26 cellular contexts compared by ENCODE assay signal in the genomic region with DNA sequence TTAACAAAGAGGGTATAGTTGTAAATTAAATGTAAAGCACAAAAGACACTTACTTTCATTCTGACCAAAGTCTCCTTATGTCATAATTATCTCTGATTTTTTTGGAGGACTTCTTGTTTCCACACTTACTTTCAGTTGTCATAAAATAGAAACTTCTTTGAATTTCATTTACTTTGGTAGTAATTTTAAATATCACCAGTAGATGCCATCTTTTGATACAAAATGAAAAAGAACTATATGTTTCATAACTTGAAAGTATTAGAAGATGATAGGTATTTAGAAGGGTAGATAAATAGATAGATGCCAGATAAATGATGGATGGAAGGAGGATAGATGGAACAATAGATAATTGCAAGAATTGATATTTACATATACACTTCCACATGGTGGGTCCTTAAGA.
DNase-seq lines count a peak whose midpoint lies in the region; ATAC-seq and TF ChIP-seq lines count a peak whose summit lies in the region.
"Had no signal": no experiment of that assay in that cellular context is flagged by ENCODE, and none has a peak within 500 bp of the region (broad histone marks: within the 10 kb centered on the region; RNA-seq: fewer than 3 reads in every experiment).

No MANE protein-coding gene starts in this region.

- in situ Hi-C loops in mammary epithelial cell (cut with MboI; ENCODE audit: low sequenced_read_pairs in 2 of 2): no loop called here

- no peaks in the 10 kb centered on the region for H3K9me2 ChIP-seq in GM23338 (ENCODE audit: insufficient read depth)

- H3K79me2 ChIP-seq in mammary epithelial cell (ENCODE audit: insufficient read depth, low read length) (no peaks in the 10 kb centered on the region), GM23338 (replicated peaks; ENCODE audit: insufficient read depth) (no peaks in the 10 kb centered on the region)

- H3K9me3 ChIP-seq in mammary epithelial cell (replicated peaks; ENCODE audit: insufficient read depth, low read length) (no peaks in the 10 kb centered on the region), SK-N-MC (ENCODE audit: low read depth, low read length) (peaks cover 8% of the 10 kb centered on the region; the same call in 1 of the 2 replicates)
- no peaks in the 10 kb centered on the region for H3K9me3 ChIP-seq in naive thymus-derived CD4-positive, alpha-beta T cell (ENCODE audit: control insufficient read depth in 2 of 3, low read length in 3 of 3)
- H3K9me3 ChIP-seq: ovary, upper lobe of right lung had no signal

- H3K9me3 Mint-ChIP-seq in MCF 10A (ENCODE audit: unreplicated experiment): no peaks in the 10 kb centered on the region
- no peaks in the 10 kb centered on the region for H3K9me3 Mint-ChIP-seq in GM23338
- peaks cover 0 to 28% (median 5%) of the 10 kb centered on the region in 11 donors for H3K9me3 Mint-ChIP-seq in naive thymus-derived CD4-positive, alpha-beta T cell
- H3K9me3 Mint-ChIP-seq: activated naive CD8-positive, alpha-beta T cell treated with anti-CD3 and anti-CD28 coated beads, Interleukin-2, amount 10 ng/mL, durations not matched to agents 7 days and 5 days had no signal

- dilution Hi-C loops in mammary epithelial cell (cut with HindIII; ENCODE audit: low sequenced_read_pairs): no loop called here

- no peaks in the 10 kb centered on the region for H4K20me1 ChIP-seq in mammary epithelial cell (ENCODE audit: insufficient read depth, low read length)
- H4K20me1 ChIP-seq in GM23338 (replicated peaks; ENCODE audit: insufficient read depth): no peaks in the 10 kb centered on the region

- H2AFZ ChIP-seq in mammary epithelial cell (ENCODE audit: low read depth, low read length) (no peak overlapping the region), GM23338 (no peak overlapping the region)

- H3K4me1 ChIP-seq in mammary epithelial cell (ENCODE audit: insufficient read depth, low read length) (no peaks in the 10 kb centered on the region), GM23338 (ENCODE audit: insufficient read depth) (no peaks in the 10 kb centered on the region)
- H3K4me1 ChIP-seq in naive thymus-derived CD4-positive, alpha-beta T cell (ENCODE audit: control insufficient read depth in 2 of 2, insufficient read depth in 2 of 2, low read length in 2 of 2): no peaks in the 10 kb centered on the region
- H3K4me1 ChIP-seq: upper lobe of right lung had no signal

- DNase-seq in MCF 10A (ENCODE audit: unreplicated experiment) (no peak), mammary epithelial cell (no peak), NCI-H460 (ENCODE audit: extremely low read depth, low read depth) (peak; percentile 11), SK-N-MC (ENCODE audit: low read depth, low spot score) (peak; percentile 10), GM23338 (ENCODE audit: low spot score) (no peak), GM03348 (ENCODE audit: low spot score) (no peak)
- no peak for DNase-seq in activated CD4-positive, alpha-beta T cell treated with anti-CD3 and anti-CD28 coated beads, Interleukin-2, amount 50 U/mL, for 48 hours
- no peak for DNase-seq in naive thymus-derived CD4-positive, alpha-beta T cell
- DNase-seq: activated CD4-positive, CD25-positive, alpha-beta regulatory T cell treated with anti-CD3 and anti-CD28 coated beads, Interleukin-2, amount 50 U/mL, for 72 hours; activated CD8-positive, alpha-beta T cell treated with anti-CD3 and anti-CD28 coated beads for 36 hours; activated effector memory CD4-positive, alpha-beta T cell treated with Interleukin-2 at 50 U/mL for 16 hours; activated naive CD8-positive, alpha-beta T cell treated with anti-CD3 and anti-CD28 coated beads, Interleukin-2, amount 10 ng/mL, durations not matched to agents 7 days and 5 days; caudate nucleus; islet precursor cell; left ventricle myocardium superior; naive thymus-derived CD8-positive, alpha-beta T cell; NCI-H187; ovary; retina; RPMI8226; stimulated activated CD4-positive, alpha-beta T cell treated with anti-CD3 and anti-CD28 coated beads, Interleukin-2, amount 100 ng/mL, for 24 hours; substantia nigra; upper lobe of right lung had no signal

- POLR2A ChIA-PET in MCF 10A (lab: Yijun Ruan, JAX): no interaction called here
- POLR2A ChIA-PET in naive thymus-derived CD4-positive, alpha-beta T cell (lab: Charles Lee): no interaction called here

- intact Hi-C loops in MCF 10A (cut with micrococcal nuclease): loop anchor here (1.0 to 5.0 kb wide), 2 partner anchors 315 to 909 kb away; no protein-coding TSS in a partner anchor
- intact Hi-C loops in mammary epithelial cell (cut with micrococcal nuclease): no loop called here
- intact Hi-C loops in naive thymus-derived CD4-positive, alpha-beta T cell (cut with micrococcal nuclease): no loop called here

- TF ChIP-seq CTCF in MCF 10A (IDR thresholded peaks at IDR 0.05; ENCODE audit: unreplicated experiment): peak; percentile 25
- TF ChIP-seq CTCF in mammary epithelial cell (conservative IDR thresholded peaks at IDR 0.05 in 1 of 2, IDR thresholded peaks at IDR 0.05 in 1 of 2; ENCODE audit: extremely low read depth in 1 of 2, insufficient read depth in 1 of 2, low read depth in 1 of 2, low read length in 2 of 2): no peak
- TF ChIP-seq CTCF in GM23338 (conservative IDR thresholded peaks at IDR 0.05; ENCODE audit: low read depth in 2 of 2): no peak

- H3K9ac ChIP-seq in mammary epithelial cell (ENCODE audit: insufficient read depth, low read length): no peak overlapping the region
- peak overlapping the region; percentile 37 for H3K9ac ChIP-seq in SK-N-MC (ENCODE audit: insufficient read length)

- no peaks in the 10 kb centered on the region for H3K36me3 Mint-ChIP-seq in MCF 10A (ENCODE audit: insufficient read depth, unreplicated experiment)
- no peaks in the 10 kb centered on the region for H3K36me3 Mint-ChIP-seq in GM23338 (ENCODE audit: low read depth)
- H3K36me3 Mint-ChIP-seq in naive thymus-derived CD4-positive, alpha-beta T cell: no peaks in the 10 kb centered on the region
- H3K36me3 Mint-ChIP-seq: activated naive CD8-positive, alpha-beta T cell treated with anti-CD3 and anti-CD28 coated beads, Interleukin-2, amount 10 ng/mL, durations not matched to agents 7 days and 5 days; mesothelial cell of epicardium; naive thymus-derived CD8-positive, alpha-beta T cell had no signal

- no peak overlapping the region for H3K4me3 Mint-ChIP-seq in MCF 10A (ENCODE audit: unreplicated experiment)
- H3K4me3 Mint-ChIP-seq in GM23338: no peak overlapping the region
- H3K4me3 Mint-ChIP-seq in naive thymus-derived CD4-positive, alpha-beta T cell: no peak overlapping the region
- H3K4me3 Mint-ChIP-seq: activated CD8-positive, alpha-beta T cell treated with anti-CD3 and anti-CD28 coated beads for 36 hours; activated naive CD8-positive, alpha-beta T cell treated with anti-CD3 and anti-CD28 coated beads, Interleukin-2, amount 10 ng/mL, durations not matched to agents 7 days and 5 days; mesothelial cell of epicardium; naive thymus-derived CD8-positive, alpha-beta T cell had no signal

- H3K4me3 ChIP-seq in mammary epithelial cell (replicated peaks in 1 of 3; ENCODE audit: insufficient read depth in 1 of 3, low read depth in 2 of 3, low read length in 3 of 3) (no peak overlapping the region), SK-N-MC (no peak overlapping the region), GM23338 (no peak overlapping the region)
- no peak overlapping the region for H3K4me3 ChIP-seq in naive thymus-derived CD4-positive, alpha-beta T cell (ENCODE audit: low read length)
- H3K4me3 ChIP-seq: K562, ovary, smooth muscle cell, upper lobe of right lung had no signal

- BruUV-seq in MCF 10A (replicated peaks; lab: Mats Ljungman, UMichigan) (no TSS peak), mammary epithelial cell (replicated peaks; lab: Mats Ljungman, UMichigan) (no TSS peak)

- H3K27me3 ChIP-seq in mammary epithelial cell (ENCODE audit: insufficient read depth, low read length) (no peaks in the 10 kb centered on the region), GM23338 (ENCODE audit: insufficient read depth) (no peaks in the 10 kb centered on the region)
- no peaks in the 10 kb centered on the region for H3K27me3 ChIP-seq in naive thymus-derived CD4-positive, alpha-beta T cell (ENCODE audit: control insufficient read depth in 2 of 2, insufficient read depth in 2 of 2, low read length in 2 of 2)
- H3K27me3 ChIP-seq: ovary, upper lobe of right lung had no signal

- CTCF ChIA-PET in MCF 10A (lab: Yijun Ruan, JAX) (interaction anchor here (0.6 to 0.7 kb wide), 2 partner anchors 85 to 1296 kb away, joined by 3 read pairs; no protein-coding TSS in a partner anchor), mammary epithelial cell (lab: Charles Lee; ENCODE audit: low non-redundant PET) (no interaction called here)
- CTCF ChIA-PET in naive thymus-derived CD4-positive, alpha-beta T cell (lab: Charles Lee): no interaction called here

- H3K36me3 ChIP-seq in mammary epithelial cell (ENCODE audit: insufficient read depth, low read length) (no peaks in the 10 kb centered on the region), SK-N-MC (ENCODE audit: insufficient read depth, low read length) (peaks cover 5% of the 10 kb centered on the region; the same call in 1 of the 2 replicates), GM23338 (ENCODE audit: insufficient read depth) (no peaks in the 10 kb centered on the region)
- no peaks in the 10 kb centered on the region for H3K36me3 ChIP-seq in naive thymus-derived CD4-positive, alpha-beta T cell (ENCODE audit: control insufficient read depth in 2 of 3, insufficient read depth in 3 of 3, low read length in 3 of 3)
- H3K36me3 ChIP-seq: ovary, upper lobe of right lung had no signal

- no peaks in the 10 kb centered on the region for H3F3A ChIP-seq in GM23338 (replicated peaks; ENCODE audit: low read depth)

- H3K4me2 ChIP-seq in mammary epithelial cell (ENCODE audit: insufficient read depth, low read depth, low read length) (no peak overlapping the region), GM23338 (no peak overlapping the region)
- H3K4me2 ChIP-seq: smooth muscle cell had no signal

- peaks cover 6% of the 10 kb centered on the region for H3K4me1 Mint-ChIP-seq in MCF 10A (ENCODE audit: insufficient read depth, unreplicated experiment)
- H3K4me1 Mint-ChIP-seq in GM23338: no peaks in the 10 kb centered on the region
- no peaks in the 10 kb centered on the region for H3K4me1 Mint-ChIP-seq in naive thymus-derived CD4-positive, alpha-beta T cell
- H3K4me1 Mint-ChIP-seq: activated naive CD8-positive, alpha-beta T cell treated with anti-CD3 and anti-CD28 coated beads, Interleukin-2, amount 10 ng/mL, durations not matched to agents 7 days and 5 days; mesothelial cell of epicardium; naive thymus-derived CD8-positive, alpha-beta T cell had no signal

- H3K27ac Mint-ChIP-seq in MCF 10A (ENCODE audit: low read depth, unreplicated experiment): no peak overlapping the region
- H3K27ac Mint-ChIP-seq in GM23338: no peak overlapping the region
- H3K27ac Mint-ChIP-seq in naive thymus-derived CD4-positive, alpha-beta T cell: no peak overlapping the region
- H3K27ac Mint-ChIP-seq: activated CD8-positive, alpha-beta T cell treated with anti-CD3 and anti-CD28 coated beads for 36 hours; activated naive CD8-positive, alpha-beta T cell treated with anti-CD3 and anti-CD28 coated beads, Interleukin-2, amount 10 ng/mL, durations not matched to agents 7 days and 5 days; mesothelial cell of epicardium; naive thymus-derived CD8-positive, alpha-beta T cell had no signal

- ATAC-seq in GM23338: no peak
- ATAC-seq in naive thymus-derived CD4-positive, alpha-beta T cell: no peak
- ATAC-seq: activated CD8-positive, alpha-beta T cell treated with anti-CD3 and anti-CD28 coated beads for 36 hours; K562; left ventricle myocardium superior; naive thymus-derived CD8-positive, alpha-beta T cell; upper lobe of right lung had no signal

- H3K27ac ChIP-seq in mammary epithelial cell (ENCODE audit: insufficient read depth, low read depth, low read length): no peak overlapping the region
- H3K27ac ChIP-seq in SK-N-MC: peak overlapping the region; percentile 34
- H3K27ac ChIP-seq in GM23338 (ENCODE audit: low read depth): no peak overlapping the region
- no peak overlapping the region for H3K27ac ChIP-seq in naive thymus-derived CD4-positive, alpha-beta T cell (ENCODE audit: low read depth, low read length)
- H3K27ac ChIP-seq: ovary, upper lobe of right lung had no signal

- H3K27me3 Mint-ChIP-seq in MCF 10A (ENCODE audit: insufficient read depth, unreplicated experiment) (no peaks in the 10 kb centered on the region), GM23338 (ENCODE audit: insufficient read depth, low read depth, poor library complexity) (no peaks in the 10 kb centered on the region)
- H3K27me3 Mint-ChIP-seq in naive thymus-derived CD4-positive, alpha-beta T cell: no peaks in the 10 kb centered on the region
- H3K27me3 Mint-ChIP-seq: activated CD8-positive, alpha-beta T cell treated with anti-CD3 and anti-CD28 coated beads for 36 hours; activated naive CD8-positive, alpha-beta T cell treated with anti-CD3 and anti-CD28 coated beads, Interleukin-2, amount 10 ng/mL, durations not matched to agents 7 days and 5 days; naive thymus-derived CD8-positive, alpha-beta T cell had no signal

Comparison
In these comparisons a context has a peak if more than half of its experiments do, and no peak if none do; other contexts are left out.
1. DNase-seq: peak in NCI-H460 (single experiment) and SK-N-MC (single experiment); none in MCF 10A (single experiment), mammary epithelial cell (single experiment), GM23338 (single experiment), GM03348 (single experiment), activated CD4-positive, alpha-beta T cell treated with anti-CD3 and anti-CD28 coated beads, Interleukin-2, amount 50 U/mL, for 48 hours (0 of 2) and naive thymus-derived CD4-positive, alpha-beta T cell (0 of 9).